8 cellular contexts compared by ENCODE assay signal in the genomic region with DNA sequence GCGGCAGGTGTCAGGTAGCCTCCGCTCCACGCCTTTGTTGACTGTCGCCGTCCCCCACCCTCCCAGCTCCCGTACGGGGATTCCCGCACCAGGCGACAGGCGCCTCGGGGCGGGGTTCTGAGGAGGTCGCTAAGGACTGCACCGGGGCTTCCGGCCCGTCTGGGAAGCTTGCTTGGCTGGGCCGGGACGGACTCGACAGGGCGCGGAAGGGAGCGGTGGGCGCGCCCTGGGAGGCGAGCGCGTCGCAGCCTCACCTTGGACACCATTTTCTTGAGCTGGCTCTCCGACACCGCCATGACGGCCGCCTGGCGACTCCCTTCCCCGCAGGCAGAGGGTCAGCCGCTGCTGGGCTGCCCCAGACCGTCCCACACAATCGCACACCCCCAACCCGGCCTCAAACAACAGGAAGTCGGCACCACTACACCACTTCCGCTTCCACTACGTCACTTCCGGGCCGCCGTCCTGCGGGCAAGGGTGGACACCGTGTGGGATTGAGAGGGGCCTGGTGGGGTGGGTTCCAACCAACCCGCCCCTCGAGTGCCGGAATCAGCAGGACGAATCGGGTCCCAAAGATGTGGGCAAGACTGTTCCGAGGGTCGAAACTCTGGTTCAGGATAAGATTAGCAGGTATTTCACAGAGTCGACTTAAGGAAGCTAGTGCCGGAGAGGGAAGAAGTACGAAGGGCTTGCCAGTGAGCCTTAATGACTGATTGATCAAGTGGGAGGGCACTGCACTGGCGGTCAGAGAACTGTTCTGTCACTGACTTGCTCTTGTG. TPM values are rescaled to one million over a fixed set of nuclear protein-coding genes. Genes with fewer than 3 reads are reported as not detected.
DNase-seq lines count a peak whose midpoint lies in the region; ATAC-seq, FAIRE-seq and TF ChIP-seq lines count a peak whose summit lies in the region.

A gene with protein sequence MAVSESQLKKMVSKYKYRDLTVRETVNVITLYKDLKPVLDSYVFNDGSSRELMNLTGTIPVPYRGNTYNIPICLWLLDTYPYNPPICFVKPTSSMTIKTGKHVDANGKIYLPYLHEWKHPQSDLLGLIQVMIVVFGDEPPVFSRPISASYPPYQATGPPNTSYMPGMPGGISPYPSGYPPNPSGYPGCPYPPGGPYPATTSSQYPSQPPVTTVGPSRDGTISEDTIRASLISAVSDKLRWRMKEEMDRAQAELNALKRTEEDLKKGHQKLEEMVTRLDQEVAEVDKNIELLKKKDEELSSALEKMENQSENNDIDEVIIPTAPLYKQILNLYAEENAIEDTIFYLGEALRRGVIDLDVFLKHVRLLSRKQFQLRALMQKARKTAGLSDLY (minus strand): TSS at position 422 of the 776 bp plus-strand sequence. CDS start 126 bp downstream, at position 296.

- TF ChIP-seq POLR2A in GM12892 (IDR thresholded peaks at IDR 0.05; ENCODE audit: low read depth, low read length) (peak; percentile 97), thyroid gland (IDR thresholded peaks at IDR 0.05) (peak; percentile 18 to 90)

- TF ChIP-seq CTCF in pancreas (IDR thresholded peaks at IDR 0.05) (no peak), thyroid gland (IDR thresholded peaks at IDR 0.05) (no peak)

- H3K27me3 ChIP-seq in pancreas (no peaks in the 10 kb centered on the region), thyroid gland (no peaks in the 10 kb centered on the region)

- H3K4me1 Mint-ChIP-seq in activated naive CD8-positive, alpha-beta T cell treated with anti-CD3 and anti-CD28 coated beads, Interleukin-2, amount 50 U/mL, for 24 hours, result peaks cover 52% of the 10 kb centered on the region

- DNase-seq in GM12892 (ENCODE audit: insufficient read length) (peak; percentile 79), NCI-H1436 (lab: John Stamatoyannopoulos, UW) (peak; percentile 79), SW480 (ENCODE audit: low spot score) (peak; percentile 94), Right ventricle myocardium superior (peak; percentile 97), pancreas (peak; percentile 90 to 98 (median 94)), thyroid gland (peak; percentile 93 to 96)
- peak; percentile 97 for DNase-seq in activated naive CD8-positive, alpha-beta T cell treated with anti-CD3 and anti-CD28 coated beads, Interleukin-2, amount 50 U/mL, for 24 hours

- ATAC-seq in HG02840 (IDR thresholded peaks at IDR 0.05; ENCODE audit: low FRiP score, unreplicated experiment) (peak; percentile 95), Right ventricle myocardium superior (ENCODE audit: poor library complexity) (peak; percentile 99), pancreas (peak; percentile 96 to 99 (median 96))
- peak; percentile 94 for ATAC-seq in activated naive CD8-positive, alpha-beta T cell treated with anti-CD3 and anti-CD28 coated beads, Interleukin-2, amount 50 U/mL, for 24 hours

- no peaks in the 10 kb centered on the region for H3K9me3 Mint-ChIP-seq in activated naive CD8-positive, alpha-beta T cell treated with anti-CD3 and anti-CD28 coated beads, Interleukin-2, amount 50 U/mL, for 24 hours

- H3K36me3 Mint-ChIP-seq in activated naive CD8-positive, alpha-beta T cell treated with anti-CD3 and anti-CD28 coated beads, Interleukin-2, amount 50 U/mL, for 24 hours (ENCODE audit: low read depth), result peaks cover 21% of the 10 kb centered on the region

- 0% methylated on average over 53 to 57 of the region's 57 CpGs for WGBS in pancreas, 2 donors
- 0% methylated on average over 21 to 26 of the region's 57 CpGs for WGBS in thyroid gland, 2 donors

- H3K36me3 ChIP-seq in pancreas (no peaks in the 10 kb centered on the region), thyroid gland (no peaks in the 10 kb centered on the region)

- H3K4me3 Mint-ChIP-seq in activated naive CD8-positive, alpha-beta T cell treated with anti-CD3 and anti-CD28 coated beads, Interleukin-2, amount 50 U/mL, for 24 hours, result peak within 1 kb of the TSS; percentile 94

- intact Hi-C loops in Right ventricle myocardium superior (cut with DNase I), result no loop called here
- intact Hi-C loops in pancreas (cut with DNase I), result no loop called here
- intact Hi-C loops in thyroid gland (cut with DNase I), result no loop called here

- peak within 1 kb of the TSS; percentile 52 to 81 (median 66) for H3K4me3 ChIP-seq in pancreas
- peak within 1 kb of the TSS; percentile 77 to 87 (median 84) for H3K4me3 ChIP-seq in thyroid gland (replicated peaks in 1 of 3)

- H3K4me1 ChIP-seq in pancreas, result peaks cover 0 to 13% (median 6%) of the 10 kb centered on the region in 3 donors
- H3K4me1 ChIP-seq in thyroid gland, result peaks cover 0 to 4% of the 10 kb centered on the region in 2 donors

- H3K9me3 ChIP-seq in pancreas (no peaks in the 10 kb centered on the region), thyroid gland (no peaks in the 10 kb centered on the region)

- H3K27me3 Mint-ChIP-seq in activated naive CD8-positive, alpha-beta T cell treated with anti-CD3 and anti-CD28 coated beads, Interleukin-2, amount 50 U/mL, for 24 hours, result no peaks in the 10 kb centered on the region

- H3K27ac ChIP-seq in pancreas (peak within 1 kb of the TSS; percentile 91 to 98 (median 97)), thyroid gland (peak within 1 kb of the TSS; percentile 89 to 93 (median 91))

- peak within 1 kb of the TSS; percentile 97 for H3K27ac Mint-ChIP-seq in activated naive CD8-positive, alpha-beta T cell treated with anti-CD3 and anti-CD28 coated beads, Interleukin-2, amount 50 U/mL, for 24 hours

- FAIRE-seq in GM12892 (lab: Jason Lieb, UNC) (peak; percentile 99), pancreas (lab: Jason Lieb, UNC) (no peak)

RNA-seq across cellular contexts. Expression of the gene that starts here (rescaled TPM):
- 48.3 TPM for polyA plus RNA-seq in GM12892 (2012; ENCODE audit: missing spikeins)
- total RNA-seq in Right ventricle myocardium superior, result 56.2 TPM
- total RNA-seq in pancreas, result 10 to 100 TPM; 16.9 to 33.7 (median 22.2) TPM
- 10 to 100 TPM; 15.7 to 32.7 TPM for polyA plus RNA-seq in pancreas
- total RNA-seq in thyroid gland, result 100 to 1,000 TPM in 2 of 4 donors, 10 to 100 TPM in 2; 71.5 to 147 (median 99.3) TPM

Comparison
In these comparisons a context has a peak if more than half of its experiments do, and no peak if none do; other contexts are left out.
1. Peak in every context shown above with its lines: DNase-seq, ATAC-seq, H3K4me3 ChIP-seq and H3K27ac ChIP-seq.